Comparison of ENCODE assay signal across 29 cellular contexts in genomic region chr2:45172993-45173392, GRCh38.
DNase-seq lines count a peak whose midpoint lies in the region; ATAC-seq and TF ChIP-seq lines count a peak whose summit lies in the region.
"Had no signal": no experiment of that assay in that cellular context is flagged by ENCODE, and none has a peak within 500 bp of the region (broad histone marks: within the 10 kb centered on the region; RNA-seq: fewer than 3 reads in every experiment).

No MANE protein-coding gene starts in this region.

- no peaks in the 10 kb centered on the region for H3K36me3 ChIP-seq in psoas muscle (ENCODE audit: insufficient read depth in 1 of 2, low read depth in 1 of 2)
- H3K36me3 ChIP-seq: adrenal gland, BLaER1, spleen, thyroid gland had no signal

- H3K4me1 Mint-ChIP-seq in HFFc6 (ENCODE audit: low read depth) = peaks cover 32% of the 10 kb centered on the region
- peaks cover 60% of the 10 kb centered on the region for H3K4me1 Mint-ChIP-seq in chondrocyte (ENCODE audit: low read depth)
- peaks cover 4% of the 10 kb centered on the region for H3K4me1 Mint-ChIP-seq in activated CD8-positive, alpha-beta memory T cell treated with anti-CD3 and anti-CD28 coated beads, Interleukin-2, amount 10 ng/mL, durations not matched to agents 7 days and 5 days

- H3K27me3 ChIP-seq in psoas muscle (ENCODE audit: insufficient read depth in 3 of 3, low read length in 2 of 3) = peaks cover 0 to 5% (median 0%) of the 10 kb centered on the region in 3 donors

- ATAC-seq in psoas muscle (no peak), HG02763 (IDR thresholded peaks at IDR 0.05; ENCODE audit: unreplicated experiment) (no peak), GM21423 (IDR thresholded peaks at IDR 0.05; ENCODE audit: unreplicated experiment) (no peak)
- ATAC-seq in activated CD8-positive, alpha-beta memory T cell treated with anti-CD3 and anti-CD28 coated beads, Interleukin-2, amount 10 ng/mL, durations not matched to agents 7 days and 5 days = no peak
- ATAC-seq: K562; left lobe of liver; Right ventricle myocardium inferior; stimulated activated naive CD8-positive, alpha-beta T cell treated with anti-CD3 and anti-CD28 coated beads, Interleukin-15, amount 100 ng/mL, for 72 hours had no signal

- peak overlapping the region; percentile 48 for H3K27ac ChIP-seq in psoas muscle
- H3K27ac ChIP-seq: adrenal gland, BLaER1, spleen, thyroid gland had no signal

- H3K4me1 ChIP-seq in psoas muscle = peaks cover 11% of the 10 kb centered on the region

- 93 to 95% (median 93%) methylated on average over 1 of the region's 1 CpG for WGBS in psoas muscle, 3 donors

- DNase-seq in AG10803 (ENCODE audit: low read depth) (peak; percentile 47), HFFc6 (no peak), chondrocyte (ENCODE audit: low spot score) (no peak), psoas muscle (no peak), activated gamma-delta T cell (lab: John Stamatoyannopoulos, UW) (no peak)
- DNase-seq in activated CD8-positive, alpha-beta memory T cell treated with anti-CD3 and anti-CD28 coated beads, Interleukin-2, amount 10 ng/mL, durations not matched to agents 7 days and 5 days = no peak
- DNase-seq: activated CD4-positive, alpha-beta memory T cell treated with anti-CD3 and anti-CD28 coated beads for 36 hours; activated CD4-positive, CD25-positive, alpha-beta regulatory T cell treated with anti-CD3 and anti-CD28 coated beads, Interleukin-2, amount 50 U/mL, for 72 hours; activated CD8-positive, alpha-beta memory T cell treated with anti-CD3 and anti-CD28 coated beads, Interleukin-2, amount 50 U/mL, for 4 hours; activated naive CD4-positive, alpha-beta T cell treated with anti-CD3 and anti-CD28 coated beads, Interleukin-2, amount 10 ng/mL, durations not matched to agents 7 days and 5 days; DMS153; NCI-H1105 treated with DMSO at 0.1 percent for 48 hours; NCI-H1930; NCI-H524 treated with DMSO at 0.1 percent for 48 hours; posterior cingulate gyrus; spleen; stimulated activated CD8-positive, alpha-beta memory T cell treated with anti-CD3 and anti-CD28 coated beads, Interleukin-4, amount 100 ng/mL, for 48 hours; stimulated activated naive CD8-positive, alpha-beta T cell treated with anti-CD3 and anti-CD28 coated beads, Interleukin-15, amount 100 ng/mL, for 72 hours; T-helper 2 cell; thyroid gland had no signal

- H3K9me3 Mint-ChIP-seq in HFFc6 (no peaks in the 10 kb centered on the region), chondrocyte (ENCODE audit: low read depth) (peaks cover 7% of the 10 kb centered on the region)
- H3K9me3 Mint-ChIP-seq in activated CD8-positive, alpha-beta memory T cell treated with anti-CD3 and anti-CD28 coated beads, Interleukin-2, amount 10 ng/mL, durations not matched to agents 7 days and 5 days (ENCODE audit: low read depth) = no peaks in the 10 kb centered on the region
- H3K9me3 Mint-ChIP-seq: activated CD4-positive, alpha-beta memory T cell treated with anti-CD3 and anti-CD28 coated beads for 36 hours; activated naive CD4-positive, alpha-beta T cell treated with anti-CD3 and anti-CD28 coated beads, Interleukin-2, amount 10 ng/mL, durations not matched to agents 7 days and 5 days had no signal

- H3K27ac Mint-ChIP-seq in HFFc6 (peak overlapping the region; percentile 24; the same call in 1 of the 2 replicates), chondrocyte (ENCODE audit: unreplicated experiment) (peak overlapping the region; percentile 85)
- no peak overlapping the region for H3K27ac Mint-ChIP-seq in activated CD8-positive, alpha-beta memory T cell treated with anti-CD3 and anti-CD28 coated beads, Interleukin-2, amount 10 ng/mL, durations not matched to agents 7 days and 5 days
- H3K27ac Mint-ChIP-seq: activated CD4-positive, alpha-beta memory T cell treated with anti-CD3 and anti-CD28 coated beads for 36 hours; activated naive CD4-positive, alpha-beta T cell treated with anti-CD3 and anti-CD28 coated beads, Interleukin-2, amount 10 ng/mL, durations not matched to agents 7 days and 5 days; brain; memory B cell; stimulated activated naive CD8-positive, alpha-beta T cell treated with anti-CD3 and anti-CD28 coated beads, Interleukin-15, amount 100 ng/mL, for 72 hours had no signal

- CTCF ChIA-PET in activated CD8-positive, alpha-beta memory T cell treated with anti-CD3 and anti-CD28 coated beads, Interleukin-2, amount 10 ng/mL, durations not matched to agents 7 days and 5 days (lab: Charles Lee) = no interaction called here

- TF ChIP-seq CTCF in AG10803 (conservative IDR thresholded peaks at IDR 0.05; ENCODE audit: low read length) (no peak), HFFc6 (IDR thresholded peaks at IDR 0.05) (no peak), chondrocyte (IDR thresholded peaks at IDR 0.05) (no peak), psoas muscle (IDR thresholded peaks at IDR 0.05) (no peak)

- H3K36me3 Mint-ChIP-seq in HFFc6 (ENCODE audit: low read depth) (peaks cover 7% of the 10 kb centered on the region; the same call in 1 of the 2 replicates), chondrocyte (ENCODE audit: low read depth) (peaks cover 3% of the 10 kb centered on the region)
- peaks cover 2% of the 10 kb centered on the region for H3K36me3 Mint-ChIP-seq in activated CD8-positive, alpha-beta memory T cell treated with anti-CD3 and anti-CD28 coated beads, Interleukin-2, amount 10 ng/mL, durations not matched to agents 7 days and 5 days
- H3K36me3 Mint-ChIP-seq: activated CD4-positive, alpha-beta memory T cell treated with anti-CD3 and anti-CD28 coated beads for 36 hours; activated naive CD4-positive, alpha-beta T cell treated with anti-CD3 and anti-CD28 coated beads, Interleukin-2, amount 10 ng/mL, durations not matched to agents 7 days and 5 days; brain; memory B cell had no signal

- H3K4me3 Mint-ChIP-seq in HFFc6 (peak overlapping the region; percentile 7; the same call in 1 of the 2 replicates), chondrocyte (ENCODE audit: unreplicated experiment) (no peak overlapping the region)
- H3K4me3 Mint-ChIP-seq in activated CD8-positive, alpha-beta memory T cell treated with anti-CD3 and anti-CD28 coated beads, Interleukin-2, amount 10 ng/mL, durations not matched to agents 7 days and 5 days = no peak overlapping the region
- H3K4me3 Mint-ChIP-seq: activated CD4-positive, alpha-beta memory T cell treated with anti-CD3 and anti-CD28 coated beads for 36 hours; activated naive CD4-positive, alpha-beta T cell treated with anti-CD3 and anti-CD28 coated beads, Interleukin-2, amount 10 ng/mL, durations not matched to agents 7 days and 5 days; brain; memory B cell; stimulated activated naive CD8-positive, alpha-beta T cell treated with anti-CD3 and anti-CD28 coated beads, Interleukin-15, amount 100 ng/mL, for 72 hours had no signal

- no peak overlapping the region for H3K4me3 ChIP-seq in AG10803 (ENCODE audit: low read length)
- H3K4me3 ChIP-seq in psoas muscle = no peak overlapping the region
- H3K4me3 ChIP-seq: adrenal gland, BLaER1, K562, spleen, thyroid gland had no signal

- intact Hi-C loops in psoas muscle (cut with DNase I) = loop anchor here in 1 of 2 donors (5.0 kb wide), 1 partner anchor 54 kb away; no protein-coding TSS in a partner anchor

- H3K27me3 Mint-ChIP-seq in HFFc6 (ENCODE audit: insufficient read depth) = peaks cover 19% of the 10 kb centered on the region
- no peaks in the 10 kb centered on the region for H3K27me3 Mint-ChIP-seq in chondrocyte (ENCODE audit: low read depth)
- peaks cover 70% of the 10 kb centered on the region for H3K27me3 Mint-ChIP-seq in activated CD8-positive, alpha-beta memory T cell treated with anti-CD3 and anti-CD28 coated beads, Interleukin-2, amount 10 ng/mL, durations not matched to agents 7 days and 5 days

- no peaks in the 10 kb centered on the region for H3K9me3 ChIP-seq in psoas muscle
- H3K9me3 ChIP-seq: adrenal gland, thyroid gland had no signal
